In the genomic region with DNA sequence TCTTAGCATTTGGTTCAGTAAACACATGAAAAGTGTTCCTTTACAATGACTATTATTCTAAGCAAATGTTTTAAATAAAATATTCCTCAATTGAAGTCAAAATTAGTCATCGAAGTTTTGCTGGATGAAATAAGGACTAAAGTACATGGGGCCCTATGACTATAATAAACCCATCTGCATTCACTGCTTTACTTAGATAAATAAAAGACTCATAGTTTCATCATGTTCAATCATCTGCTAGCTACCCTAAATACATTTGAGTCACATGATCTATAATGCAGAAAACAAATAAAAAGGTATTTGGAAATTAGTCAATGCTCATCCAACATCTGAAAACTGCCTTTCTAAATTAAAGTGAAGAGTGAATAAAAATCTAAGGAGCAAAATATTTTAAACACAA, we compare ENCODE assay signal across 12 cellular contexts.
DNase-seq lines count a peak whose midpoint lies in the region; ATAC-seq and TF ChIP-seq lines count a peak whose summit lies in the region.
"Had no signal": no experiment of that assay in that cellular context is flagged by ENCODE, and none has a peak within 500 bp of the region (broad histone marks: within the 10 kb centered on the region; RNA-seq: fewer than 3 reads in every experiment).

No MANE protein-coding gene starts in this region.

- no peak overlapping the region for H3K27ac ChIP-seq in CD4-positive, alpha-beta memory T cell (ENCODE audit: low read depth, low read length)
- no peak overlapping the region for H3K27ac ChIP-seq in right lobe of liver
- H3K27ac ChIP-seq: SJSA1 had no signal

- peak overlapping the region; percentile 63 to 96 (median 83) for H3K27ac Mint-ChIP-seq in CD4-positive, alpha-beta memory T cell
- H3K27ac Mint-ChIP-seq in activated B cell treated with CpG ODN at 0.5 μM for 24 hours (peak overlapping the region; percentile 70), immature natural killer cell (peak overlapping the region in 4 of 6 donors; percentile 2 to 82 (median 44))

- H3K9me3 ChIP-seq in CD4-positive, alpha-beta memory T cell (ENCODE audit: control insufficient read depth in 1 of 2, low read length in 2 of 2) = no peaks in the 10 kb centered on the region
- H3K9me3 ChIP-seq in right lobe of liver = no peaks in the 10 kb centered on the region
- H3K9me3 ChIP-seq: esophagus muscularis mucosa, mucosa of descending colon, SJSA1 had no signal

- H3K36me3 ChIP-seq in CD4-positive, alpha-beta memory T cell (ENCODE audit: insufficient read depth, low read length) = no peaks in the 10 kb centered on the region
- H3K36me3 ChIP-seq in right lobe of liver = no peaks in the 10 kb centered on the region
- H3K36me3 ChIP-seq: esophagus muscularis mucosa, SJSA1 had no signal

- H3K27me3 Mint-ChIP-seq in CD4-positive, alpha-beta memory T cell = no peaks in the 10 kb centered on the region
- no peaks in the 10 kb centered on the region for H3K27me3 Mint-ChIP-seq in activated B cell treated with CpG ODN at 0.5 μM for 24 hours
- no peaks in the 10 kb centered on the region for H3K27me3 Mint-ChIP-seq in immature natural killer cell (ENCODE audit: low read depth in 3 of 3)

- WGBS in right lobe of liver (ENCODE audit: insufficient coverage, low coverage, low lambda C conversion rate, missing lambda C conversion rate) = 85% methylated on average over 1 of the region's 1 CpG

- ATAC-seq in GM19452 (IDR thresholded peaks at IDR 0.05; ENCODE audit: unreplicated experiment) (peak; percentile 2), activated B cell treated with CpG ODN at 0.5 μM for 24 hours (ENCODE audit: low read depth) (no peak), right lobe of liver (no peak), GM18519 (IDR thresholded peaks at IDR 0.05; ENCODE audit: low FRiP score, unreplicated experiment) (no peak), HG02588 (IDR thresholded peaks at IDR 0.05; ENCODE audit: unreplicated experiment) (no peak)

- H3K36me3 Mint-ChIP-seq in CD4-positive, alpha-beta memory T cell = peaks cover 11 to 18% of the 10 kb centered on the region in 2 donors
- peaks cover 44% of the 10 kb centered on the region for H3K36me3 Mint-ChIP-seq in activated B cell treated with CpG ODN at 0.5 μM for 24 hours (ENCODE audit: low read depth)
- peaks cover 4 to 18% (median 13%) of the 10 kb centered on the region in 3 donors for H3K36me3 Mint-ChIP-seq in immature natural killer cell

- no peaks in the 10 kb centered on the region for H3K27me3 ChIP-seq in CD4-positive, alpha-beta memory T cell (ENCODE audit: insufficient read depth, low read length)
- no peaks in the 10 kb centered on the region for H3K27me3 ChIP-seq in right lobe of liver
- H3K27me3 ChIP-seq: esophagus muscularis mucosa, SJSA1 had no signal

- no peak for DNase-seq in CD4-positive, alpha-beta memory T cell
- DNase-seq in activated B cell treated with CpG ODN at 0.5 μM for 24 hours = no peak
- no peak for DNase-seq in immature natural killer cell
- DNase-seq in right lobe of liver = no peak
- DNase-seq in NCI-H1417 treated with DMSO at 0.1 percent for 48 hours (lab: John Stamatoyannopoulos, UW) = no peak
- DNase-seq: NCI-H1930 had no signal

- POLR2A ChIA-PET in CD4-positive, alpha-beta memory T cell (lab: Charles Lee; ENCODE audit: partially characterized antibody) = interaction anchor here (2.0 kb wide), 1 partner anchor 78 kb away, joined by 8 read pairs; no protein-coding TSS in a partner anchor
- POLR2A ChIA-PET in activated B cell treated with CpG ODN at 0.5 μM for 24 hours (lab: Charles Lee) = interaction anchor here (1.0 kb wide), 1 partner anchor 78 kb away, joined by 3 read pairs; no protein-coding TSS in a partner anchor

- CTCF ChIA-PET in CD4-positive, alpha-beta memory T cell (lab: Charles Lee; ENCODE audit: partially characterized antibody) = interaction anchor here (1.5 kb wide), 1 partner anchor 78 kb away, joined by 4 read pairs; no protein-coding TSS in a partner anchor
- CTCF ChIA-PET in activated B cell treated with CpG ODN at 0.5 μM for 24 hours (lab: Charles Lee) = no interaction called here

- intact Hi-C loops in CD4-positive, alpha-beta memory T cell (cut with micrococcal nuclease) = loop anchor here (1.0 to 5.0 kb wide), 5 partner anchors 9 to 225 kb away; no protein-coding TSS in a partner anchor
- intact Hi-C loops in activated B cell treated with CpG ODN at 0.5 μM for 24 hours (cut with micrococcal nuclease) (loop anchor here (1.0 to 2.0 kb wide), 7 partner anchors 10 to 135 kb away; no protein-coding TSS in a partner anchor), right lobe of liver (cut with DNase I) (no loop called here)

- peaks cover 36 to 45% (median 41%) of the 10 kb centered on the region in 4 donors for H3K4me1 Mint-ChIP-seq in CD4-positive, alpha-beta memory T cell
- peaks cover 51% of the 10 kb centered on the region for H3K4me1 Mint-ChIP-seq in activated B cell treated with CpG ODN at 0.5 μM for 24 hours
- H3K4me1 Mint-ChIP-seq in immature natural killer cell = peaks cover 35 to 66% of the 10 kb centered on the region in 2 donors

- TF ChIP-seq CTCF in activated B cell treated with CpG ODN at 0.5 μM for 24 hours (IDR thresholded peaks at IDR 0.05) = no peak
- no peak for TF ChIP-seq CTCF in right lobe of liver (IDR thresholded peaks at IDR 0.05)

- peaks cover 0 to 5% (median 2%) of the 10 kb centered on the region in 8 donors for H3K9me3 Mint-ChIP-seq in CD4-positive, alpha-beta memory T cell
- peaks cover 5% of the 10 kb centered on the region for H3K9me3 Mint-ChIP-seq in activated B cell treated with CpG ODN at 0.5 μM for 24 hours
- H3K9me3 Mint-ChIP-seq in immature natural killer cell = no peaks in the 10 kb centered on the region

- H3K4me3 Mint-ChIP-seq in CD4-positive, alpha-beta memory T cell = peak overlapping the region in 2 of 8 donors; percentile 72 to 82
- H3K4me3 Mint-ChIP-seq in activated B cell treated with CpG ODN at 0.5 μM for 24 hours = no peak overlapping the region
- H3K4me3 Mint-ChIP-seq in immature natural killer cell = peak overlapping the region in 2 of 5 donors; percentile 3 to 46

- TF ChIP-seq POLR2A in right lobe of liver (IDR thresholded peaks at IDR 0.05) = no peak

- H3K4me3 ChIP-seq in CD4-positive, alpha-beta memory T cell (ENCODE audit: low read length in 2 of 2) = no peak overlapping the region
- no peak overlapping the region for H3K4me3 ChIP-seq in right lobe of liver
- H3K4me3 ChIP-seq: esophagus muscularis mucosa, mucosa of descending colon, SJSA1 had no signal

- peaks cover 41% of the 10 kb centered on the region for H3K4me1 ChIP-seq in CD4-positive, alpha-beta memory T cell (ENCODE audit: insufficient read depth, low read length)
- peaks cover 0 to 32% (median 9%) of the 10 kb centered on the region in 4 donors for H3K4me1 ChIP-seq in right lobe of liver

Comparison
In these comparisons a context has a peak if more than half of its experiments do, and no peak if none do; other contexts are left out.
1. intact Hi-C loops: an anchor here in CD4-positive, alpha-beta memory T cell (1.0 to 5.0 kb wide) and activated B cell treated with CpG ODN at 0.5 μM for 24 hours (1.0 to 2.0 kb wide); none called in right lobe of liver.